In the genomic region with DNA sequence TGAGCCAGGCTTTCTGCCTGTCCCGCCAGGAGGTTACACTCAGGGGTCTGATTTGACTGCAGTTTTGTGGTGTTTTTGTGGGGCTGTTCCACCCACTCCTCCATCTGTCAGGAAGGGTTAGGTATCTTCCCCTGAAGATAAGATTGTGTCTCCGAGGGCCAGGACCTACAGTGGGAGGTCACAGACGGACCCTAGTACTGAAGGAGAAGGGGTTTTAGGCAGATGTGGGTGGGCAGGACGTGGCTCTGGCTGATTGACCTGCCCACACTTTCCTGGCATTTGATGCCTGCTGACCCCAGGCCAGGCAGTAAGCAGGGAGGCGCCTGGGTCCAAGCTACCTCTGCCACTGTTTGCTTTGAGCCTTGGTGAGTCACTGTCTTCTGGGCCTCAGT, we compare ENCODE assay signal across 10 cellular contexts. TPM values are rescaled to one million over a fixed set of nuclear protein-coding genes. Genes with fewer than 3 reads are reported as not detected.
DNase-seq lines count a peak whose midpoint lies in the region; ATAC-seq and TF ChIP-seq lines count a peak whose summit lies in the region.
"Had no signal": no experiment of that assay in that cellular context is flagged by ENCODE, and none has a peak within 500 bp of the region (broad histone marks: within the 10 kb centered on the region; RNA-seq: fewer than 3 reads in every experiment).

No MANE protein-coding gene starts in this region.

- DNase-seq in CD14-positive monocyte (ENCODE audit: low spot score) (no peak), HL-60 (ENCODE audit: low read depth in 1 of 2, low spot score in 1 of 2) (no peak), ascending aorta (ENCODE audit: low spot score in 2 of 2) (no peak), natural killer cell (no peak), NCI-H1048 (lab: John Stamatoyannopoulos, UW) (no peak)
- DNase-seq: activated CD4-positive, alpha-beta T cell treated with anti-CD3 and anti-CD28 coated beads for 48 hours had no signal

- H3K27ac ChIP-seq in HL-60 (replicated peaks) (peak overlapping the region; percentile 95), ascending aorta (peak overlapping the region; percentile 22 to 62)

- TF ChIP-seq CTCF in CD14-positive monocyte (IDR thresholded peaks at IDR 0.05) (no peak), HL-60 (IDR thresholded peaks at IDR 0.05; ENCODE audit: insufficient read depth, low read length) (no peak), ascending aorta (IDR thresholded peaks at IDR 0.05) (no peak), natural killer cell (IDR thresholded peaks at IDR 0.05) (no peak)

- H3K9me3 ChIP-seq in ascending aorta = no peaks in the 10 kb centered on the region
- H3K9me3 ChIP-seq: prostate gland had no signal

- no peak for ATAC-seq in natural killer cell
- no peak for ATAC-seq in GM18873 (IDR thresholded peaks at IDR 0.05; ENCODE audit: low FRiP score, unreplicated experiment)
- no peak for ATAC-seq in GM21737 (IDR thresholded peaks at IDR 0.05; ENCODE audit: unreplicated experiment)
- ATAC-seq in HG03039 (IDR thresholded peaks at IDR 0.05; ENCODE audit: unreplicated experiment) = no peak

- H3K4me3 Mint-ChIP-seq in CD14-positive monocyte (peak overlapping the region; percentile 87 to 93), natural killer cell (peak overlapping the region; percentile 87)

- H3K27me3 Mint-ChIP-seq in CD14-positive monocyte (ENCODE audit: low read depth in 3 of 3) (no peaks in the 10 kb centered on the region), natural killer cell (ENCODE audit: low read depth in 2 of 2) (no peaks in the 10 kb centered on the region)

- H3K36me3 ChIP-seq in ascending aorta = no peaks in the 10 kb centered on the region
- H3K36me3 ChIP-seq: prostate gland had no signal

- H3K4me1 ChIP-seq in ascending aorta = no peaks in the 10 kb centered on the region
- H3K4me1 ChIP-seq: prostate gland had no signal

- no peaks in the 10 kb centered on the region for H3K27me3 ChIP-seq in HL-60 (ENCODE audit: insufficient read depth, poor library complexity, severe bottlenecking)
- no peaks in the 10 kb centered on the region for H3K27me3 ChIP-seq in ascending aorta

- H3K27ac Mint-ChIP-seq in CD14-positive monocyte = peak overlapping the region; percentile 99 to 100 (median 100)
- peak overlapping the region; percentile 99 for H3K27ac Mint-ChIP-seq in natural killer cell

- intact Hi-C loops in CD14-positive monocyte (cut with micrococcal nuclease) (loop anchor here in 1 of 2 donors (5.0 kb wide), 1 partner anchor 39 kb away; no protein-coding TSS in a partner anchor), ascending aorta (cut with DNase I) (no loop called here), natural killer cell (cut with micrococcal nuclease) (loop anchor here (2.0 to 10.0 kb wide), 4 partner anchors 43 to 429 kb away; partner anchors contain the start of genes ARID1A, PDIK1L and PIGV)

- H3K9me3 Mint-ChIP-seq in CD14-positive monocyte (peaks cover 0 to 1% (median 0%) of the 10 kb centered on the region in 7 donors), natural killer cell (no peaks in the 10 kb centered on the region)

- H3K36me3 Mint-ChIP-seq in CD14-positive monocyte (peaks cover 21 to 26% of the 10 kb centered on the region in 2 donors), natural killer cell (no peaks in the 10 kb centered on the region)

- H3K4me1 Mint-ChIP-seq in CD14-positive monocyte = peaks cover 90% of the 10 kb centered on the region
- peaks cover 85 to 87% of the 10 kb centered on the region in 2 donors for H3K4me1 Mint-ChIP-seq in natural killer cell

- H3K4me3 ChIP-seq in HL-60 (replicated peaks; ENCODE audit: insufficient read depth, low read length) (peak overlapping the region; percentile 43), ascending aorta (no peak overlapping the region)

RNA-seq across cellular contexts. Expression of gene RPS6KA1, which starts 13.9 kb away (rescaled TPM):
- 100 to 1,000 TPM; 188 to 189 TPM for polyA plus RNA-seq in CD14-positive monocyte
- 9.6 TPM for total RNA-seq in ascending aorta
- 100 to 1,000 TPM; 191 to 226 (median 215) TPM for total RNA-seq in natural killer cell

Comparison
In these comparisons a context has a peak if more than half of its experiments do, and no peak if none do; other contexts are left out.
1. RNA of gene RPS6KA1, which starts 13.9 kb away (total RNA-seq): 191 to 226 TPM in natural killer cell; 9.6 TPM in ascending aorta (single experiment); every median in the first group is over 10 times any median in the second.